8 cellular contexts compared by ENCODE assay signal in the genomic region with DNA sequence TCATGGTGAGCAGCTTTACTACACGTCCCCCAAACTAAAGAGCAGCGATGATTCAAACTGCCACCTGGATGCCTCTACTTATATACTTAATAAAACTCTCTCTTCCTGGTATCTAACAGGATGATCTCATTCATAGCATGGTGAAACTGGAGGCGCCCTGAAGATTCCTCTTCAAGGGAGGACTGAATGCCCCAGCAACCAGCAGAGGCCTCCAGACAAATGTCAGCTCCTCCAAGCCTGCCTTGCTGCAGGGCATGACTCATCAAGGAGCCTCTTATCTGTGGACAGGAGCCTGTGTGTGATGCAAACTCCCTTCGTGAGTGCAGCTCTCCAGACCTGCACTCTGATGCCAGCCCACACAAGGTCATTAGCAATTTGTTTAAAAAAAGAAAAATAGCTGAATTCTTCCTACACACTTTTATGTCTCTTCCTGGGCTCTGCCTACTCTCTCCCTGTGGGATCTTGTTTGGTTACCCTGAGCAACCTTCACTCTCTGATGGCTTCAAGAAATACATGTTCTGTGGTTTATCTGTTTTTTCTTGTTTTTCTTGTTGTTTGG. TPM values are rescaled to one million over a fixed set of nuclear protein-coding genes. Genes with fewer than 3 reads are reported as not detected.
DNase-seq lines count a peak whose midpoint lies in the region; ATAC-seq and TF ChIP-seq lines count a peak whose summit lies in the region.

No MANE protein-coding gene starts in this region.

- TF ChIP-seq CTCF in body of pancreas (IDR thresholded peaks at IDR 0.05) (no peak), GM13977 (IDR thresholded peaks at IDR 0.05; ENCODE audit: extremely low read depth, insufficient read depth, missing control alignments) (no peak), spleen (IDR thresholded peaks at IDR 0.05 in 8 of 11, conservative IDR thresholded peaks at IDR 0.05 in 3 of 11) (no peak)

- in situ Hi-C loops in GM13977 (cut with MboI; ENCODE audit: low pct_unique_long_range_greater_than_20kb, low sequenced_read_pairs, unreplicated experiment) = no loop called here

- H3K4me1 ChIP-seq in body of pancreas (peaks cover 20% of the 10 kb centered on the region), muscle layer of duodenum (ENCODE audit: control insufficient read depth in 1 of 2, insufficient read depth in 2 of 2, low read length in 2 of 2) (peaks cover 10 to 11% of the 10 kb centered on the region in 2 donors), spleen (no peaks in the 10 kb centered on the region)

- intact Hi-C loops in body of pancreas (cut with DNase I) (no loop called here), spleen (cut with DNase I; ENCODE audit: low total_unique reads) (no loop called here)

- 44 to 51% methylated on average over 4 of the region's 4 CpGs for WGBS in body of pancreas, 2 donors
- WGBS in spleen, 5 donors = 41 to 48% (median 43%) methylated on average over 4 of the region's 4 CpGs

- H3K4me3 ChIP-seq in body of pancreas = no peak overlapping the region
- H3K4me3 ChIP-seq in muscle layer of duodenum (ENCODE audit: low read depth in 1 of 2, low read length in 2 of 2) = no peak overlapping the region
- H3K4me3 ChIP-seq in spleen = no peak overlapping the region

- H3K27me3 ChIP-seq in body of pancreas (no peaks in the 10 kb centered on the region), muscle layer of duodenum (ENCODE audit: low read depth, low read length) (no peaks in the 10 kb centered on the region), spleen (replicated peaks in 1 of 7) (peaks cover 0 to 5% (median 0%) of the 10 kb centered on the region in 7 donors)

- H3K9me3 ChIP-seq in body of pancreas (no peaks in the 10 kb centered on the region), muscle layer of duodenum (ENCODE audit: control insufficient read depth in 1 of 2, low read length in 2 of 2) (no peaks in the 10 kb centered on the region), spleen (no peaks in the 10 kb centered on the region)

- peak; percentile 13 to 14 for DNase-seq in activated CD4-positive, alpha-beta T cell treated with anti-CD3 and anti-CD28 coated beads for 24 hours (ENCODE audit: low read depth in 2 of 2)
- no peak for DNase-seq in activated CD4-positive, alpha-beta T cell treated with anti-CD3 and anti-CD28 coated beads for 1 hour
- DNase-seq in SHP77 (lab: John Stamatoyannopoulos, UW) = peak; percentile 15 to 43
- DNase-seq in body of pancreas = peak in 3 of 4 donors; percentile 29 to 73 (median 49)
- no peak for DNase-seq in GM13977 (ENCODE audit: low spot score)
- DNase-seq in spleen = no peak

- TF ChIP-seq POLR2A in body of pancreas (IDR thresholded peaks at IDR 0.05) = no peak
- TF ChIP-seq POLR2A in spleen (IDR thresholded peaks at IDR 0.05) = no peak

- peak; percentile 42 for ATAC-seq in body of pancreas
- no peak for ATAC-seq in HG02840 (IDR thresholded peaks at IDR 0.05; ENCODE audit: low FRiP score, unreplicated experiment)

- H3K36me3 ChIP-seq in body of pancreas (replicated peaks in 1 of 2; ENCODE audit: insufficient read depth in 1 of 2, low read depth in 2 of 2) (peaks cover 0 to 7% of the 10 kb centered on the region in 2 donors), muscle layer of duodenum (ENCODE audit: control insufficient read depth in 1 of 2, insufficient read depth in 2 of 2, low read length in 2 of 2) (peaks cover 8 to 24% of the 10 kb centered on the region in 2 donors), spleen (no peaks in the 10 kb centered on the region)

- peak overlapping the region; percentile 38 to 77 (median 68) for H3K27ac ChIP-seq in body of pancreas
- H3K27ac ChIP-seq in muscle layer of duodenum (ENCODE audit: low read length) = peak overlapping the region; percentile 75
- H3K27ac ChIP-seq in spleen = peak overlapping the region in 2 of 8 donors; percentile 32 to 38

RNA-seq across cellular contexts. Expression of a gene that starts 30.2 kb away (rescaled TPM):
- total RNA-seq in body of pancreas (10 to 100 TPM; 12.5 to 14.2 TPM), spleen (1 to 10 TPM; 1.1 to 4.9 (median 2.3) TPM)
- polyA plus RNA-seq in spleen = under 1 TPM; 0.11 to 0.26 (median 0.17) TPM

Comparison
In these comparisons a context has a peak if more than half of its experiments do, and no peak if none do; other contexts are left out.
1. DNase-seq: peak in activated CD4-positive, alpha-beta T cell treated with anti-CD3 and anti-CD28 coated beads for 24 hours (2 of 2), SHP77 (2 of 2) and body of pancreas (3 of 4); none in activated CD4-positive, alpha-beta T cell treated with anti-CD3 and anti-CD28 coated beads for 1 hour (single experiment), GM13977 (single experiment) and spleen (single experiment).